24 cellular contexts compared by ENCODE assay signal in genomic region chr11:64947202-64947814, GRCh38. TPM values are rescaled to one million over a fixed set of nuclear protein-coding genes. Genes with fewer than 3 reads are reported as not detected.
DNase-seq lines count a peak whose midpoint lies in the region; ATAC-seq, FAIRE-seq and TF ChIP-seq lines count a peak whose summit lies in the region.
"Had no signal": no experiment of that assay in that cellular context is flagged by ENCODE, and none has a peak within 500 bp of the region (broad histone marks: within the 10 kb centered on the region; RNA-seq: fewer than 3 reads in every experiment).

No MANE protein-coding gene starts in this region.

- H3K27ac Mint-ChIP-seq in H9: no peak overlapping the region
- H3K27ac Mint-ChIP-seq: activated naive CD4-positive, alpha-beta T cell treated with anti-CD3 and anti-CD28 coated beads, Interleukin-2, amount 10 ng/mL, durations not matched to agents 7 days and 5 days; dendritic cell treated with granulocyte-macrophage colony-stimulating factor and Interleukin-4, amounts not matched to agents 40 ng/mL and 50 ng/mL, for 4 days; mesothelial cell of epicardium; stimulated activated naive B cell treated with anti-CD40 and anti-IgM and Interleukin-4, amounts not matched to agents 10 μg/mL and 1 μg/mL and 100 μg/mL, for 72 hours had no signal

- no peaks in the 10 kb centered on the region for H3K36me3 ChIP-seq in vagina
- H3K36me3 ChIP-seq: transverse colon had no signal

- H3K23ac ChIP-seq in H9 (ENCODE audit: insufficient read length, low read depth, low read length): no peak overlapping the region

- no peaks in the 10 kb centered on the region for H4K20me1 ChIP-seq in H9 (ENCODE audit: control insufficient read depth, insufficient read depth, insufficient read length)

- H4K5ac ChIP-seq in H9 (ENCODE audit: insufficient read length, low read depth, low read length): no peak overlapping the region

- no peaks in the 10 kb centered on the region for H3K4me1 Mint-ChIP-seq in H9
- H3K4me1 Mint-ChIP-seq: activated naive CD4-positive, alpha-beta T cell treated with anti-CD3 and anti-CD28 coated beads, Interleukin-2, amount 10 ng/mL, durations not matched to agents 7 days and 5 days; mesothelial cell of epicardium; stimulated activated naive B cell treated with anti-CD40 and anti-IgM and Interleukin-4, amounts not matched to agents 10 μg/mL and 1 μg/mL and 100 μg/mL, for 72 hours had no signal

- H3K9ac ChIP-seq in H9 (ENCODE audit: extremely low read depth, insufficient read length, low read length): no peak overlapping the region

- FAIRE-seq in A549 (lab: Jason Lieb, UNC): no peak
- FAIRE-seq: astrocyte, GM12892, kidney had no signal

- POLR2A ChIA-PET in A549 (lab: Yijun Ruan, JAX): no interaction called here

- H3K18ac ChIP-seq in H9 (ENCODE audit: insufficient read length, low read depth, low read length): no peak overlapping the region

- no peak overlapping the region for H2BK5ac ChIP-seq in H9 (ENCODE audit: insufficient read length, low read length)

- H3K4me2 ChIP-seq in A549 (no peak overlapping the region), H9 (ENCODE audit: insufficient read depth, insufficient read length, low read length) (no peak overlapping the region)

- no peaks in the 10 kb centered on the region for H3K79me1 ChIP-seq in H9 (ENCODE audit: insufficient read depth, low read depth, low read length, poor library complexity, severe bottlenecking)

- H3K4me1 ChIP-seq in A549 (no peaks in the 10 kb centered on the region), H9 (ENCODE audit: insufficient read depth, low read length) (no peaks in the 10 kb centered on the region), vagina (no peaks in the 10 kb centered on the region)
- H3K4me1 ChIP-seq: transverse colon had no signal

- H3K23me2 ChIP-seq in H9 (ENCODE audit: insufficient read length, low read depth, low read length, poor library complexity, severe bottlenecking): no peaks in the 10 kb centered on the region

- TF ChIP-seq CTCF in A549 (IDR thresholded peaks at IDR 0.05) (no peak), H9 (conservative IDR thresholded peaks at IDR 0.05) (no peak), cardiac fibroblast (IDR thresholded peaks at IDR 0.05; ENCODE audit: low read depth, low read length) (peak; percentile 10), vagina (IDR thresholded peaks at IDR 0.05) (no peak)

- H2BK12ac ChIP-seq in H9 (ENCODE audit: insufficient read length, low read depth, low read length): no peak overlapping the region

- H3K9me3 ChIP-seq in A549 (no peaks in the 10 kb centered on the region), H9 (ENCODE audit: control insufficient read depth, low read depth, low read length) (no peaks in the 10 kb centered on the region), vagina (no peaks in the 10 kb centered on the region)
- H3K9me3 ChIP-seq: transverse colon had no signal

- no peak for TF ChIP-seq RAD21 in A549 (conservative IDR thresholded peaks at IDR 0.05 in 1 of 2, IDR thresholded peaks at IDR 0.05 in 1 of 2)

- intact Hi-C loops in vagina (cut with DNase I): no loop called here

- no peak overlapping the region for H2AK5ac ChIP-seq in H9 (ENCODE audit: insufficient read length, low read length)

- TF ChIP-seq POLR2A in A549 (IDR thresholded peaks at IDR 0.05; ENCODE audit: low read length) (no peak), vagina (IDR thresholded peaks at IDR 0.05) (no peak)

- no peaks in the 10 kb centered on the region for H3K79me2 ChIP-seq in H9 (ENCODE audit: insufficient read depth, low read length)

- H4K8ac ChIP-seq in H9 (replicated peaks; ENCODE audit: insufficient read length, low read depth, low read length): no peak overlapping the region

- peak overlapping the region; percentile 17 for H2AFZ ChIP-seq in H9 (ENCODE audit: low read length)

- H3K27ac ChIP-seq in A549 (no peak overlapping the region), H9 (ENCODE audit: insufficient read length, low read depth, low read length) (no peak overlapping the region), vagina (no peak overlapping the region)
- H3K27ac ChIP-seq: transverse colon had no signal

- peak in 1 of 2 experiments; percentile 27 for DNase-seq in A549 (ENCODE audit: low read depth in 1 of 2, low spot score in 1 of 2)
- DNase-seq in H9: no peak
- DNase-seq in cardiac fibroblast (ENCODE audit: low read depth in 2 of 2): peak; percentile 29 to 44
- DNase-seq in iris pigment epithelial cell (ENCODE audit: low read depth): peak; percentile 15
- DNase-seq in KG1 (lab: John Stamatoyannopoulos, UW): no peak
- DNase-seq in DMS53 (lab: John Stamatoyannopoulos, UW): no peak
- DNase-seq in vagina (ENCODE audit: extremely low spot score in 2 of 2): no peak
- no peak for DNase-seq in NCI-H128 (lab: John Stamatoyannopoulos, UW; ENCODE audit: unreplicated experiment)
- DNase-seq: activated CD4-positive, alpha-beta T cell treated with anti-CD3 and anti-CD28 coated beads, Interleukin-2, amount 50 U/mL, for 1 hour; activated naive CD4-positive, alpha-beta T cell treated with anti-CD3 and anti-CD28 coated beads, Interleukin-2, amount 10 ng/mL, durations not matched to agents 7 days and 5 days; activated T-cell treated with anti-CD3 and anti-CD28 coated beads, Interleukin-2, amount 50 U/mL, for 1 hour; COR-L47; GDM1; kidney; NCI-H2107; NCI-H69; stimulated activated CD4-positive, alpha-beta T cell treated with anti-CD3 and anti-CD28 coated beads, Interleukin-15, amount 100 ng/mL, for 24 hours; stimulated activated naive B cell treated with anti-CD40 and anti-IgM and Interleukin-4, amounts not matched to agents 10 μg/mL and 1 μg/mL and 100 μg/mL, for 72 hours; transverse colon had no signal

- WGBS in A549 (ENCODE audit: missing lambda C conversion rate): 60% methylated on average over 5 of the region's 5 CpGs
- WGBS in H9 (ENCODE audit: extremely low coverage, insufficient read length, low lambda C conversion rate): no CpG with 5 or more reads among the region's 5 CpGs

- H3K27me3 ChIP-seq in H9 (ENCODE audit: insufficient read depth, low read length) (no peaks in the 10 kb centered on the region), vagina (no peaks in the 10 kb centered on the region)
- H3K27me3 ChIP-seq: transverse colon had no signal

- H2BK15ac ChIP-seq in H9 (ENCODE audit: low read depth, low read length): no peak overlapping the region

- CTCF ChIA-PET in A549 (lab: Yijun Ruan, JAX): interaction anchor here (1.4 to 3.7 kb wide), 4 partner anchors 8 to 66 kb away, joined by 3 to 15 read pairs (median 6); partner anchors contain the start of gene ARL2

- no peak overlapping the region for H4K91ac ChIP-seq in H9 (ENCODE audit: insufficient read length, low read depth, low read length)

- H3K4me3 ChIP-seq in A549 (no peak overlapping the region), cardiac fibroblast (replicated peaks in 1 of 2; ENCODE audit: low read depth in 2 of 2, low read length in 2 of 2) (no peak overlapping the region), vagina (no peak overlapping the region)
- H3K4me3 ChIP-seq: transverse colon had no signal

- H2BK20ac ChIP-seq in H9 (ENCODE audit: low read depth, low read length, poor library complexity, severe bottlenecking): no peak overlapping the region

- H3K4me3 Mint-ChIP-seq in H9: no peak overlapping the region
- H3K4me3 Mint-ChIP-seq: activated naive CD4-positive, alpha-beta T cell treated with anti-CD3 and anti-CD28 coated beads, Interleukin-2, amount 10 ng/mL, durations not matched to agents 7 days and 5 days; dendritic cell treated with granulocyte-macrophage colony-stimulating factor and Interleukin-4, amounts not matched to agents 40 ng/mL and 50 ng/mL, for 4 days; mesothelial cell of epicardium; stimulated activated naive B cell treated with anti-CD40 and anti-IgM and Interleukin-4, amounts not matched to agents 10 μg/mL and 1 μg/mL and 100 μg/mL, for 72 hours had no signal

- no peaks in the 10 kb centered on the region for H3K36me3 Mint-ChIP-seq in H9 (ENCODE audit: insufficient read depth in 1 of 3, low read depth in 3 of 3)
- H3K36me3 Mint-ChIP-seq: activated naive CD4-positive, alpha-beta T cell treated with anti-CD3 and anti-CD28 coated beads, Interleukin-2, amount 10 ng/mL, durations not matched to agents 7 days and 5 days; mesothelial cell of epicardium; stimulated activated naive B cell treated with anti-CD40 and anti-IgM and Interleukin-4, amounts not matched to agents 10 μg/mL and 1 μg/mL and 100 μg/mL, for 72 hours had no signal

- H2BK120ac ChIP-seq in H9 (ENCODE audit: low read depth, low read length, poor library complexity, severe bottlenecking): no peak overlapping the region

- no peaks in the 10 kb centered on the region for H3K9me3 Mint-ChIP-seq in H9
- H3K9me3 Mint-ChIP-seq: activated naive CD4-positive, alpha-beta T cell treated with anti-CD3 and anti-CD28 coated beads, Interleukin-2, amount 10 ng/mL, durations not matched to agents 7 days and 5 days; dendritic cell treated with granulocyte-macrophage colony-stimulating factor and Interleukin-4, amounts not matched to agents 40 ng/mL and 50 ng/mL, for 4 days; mesothelial cell of epicardium; stimulated activated naive B cell treated with anti-CD40 and anti-IgM and Interleukin-4, amounts not matched to agents 10 μg/mL and 1 μg/mL and 100 μg/mL, for 72 hours had no signal

- no peak overlapping the region for H3K14ac ChIP-seq in H9 (ENCODE audit: insufficient read depth, low read length)

- peak; percentile 56 to 78; a peak in 5 of 6 replicates for ATAC-seq in A549
- ATAC-seq: stimulated activated naive B cell treated with anti-CD40 and anti-IgM and Interleukin-4, amounts not matched to agents 10 μg/mL and 1 μg/mL and 100 μg/mL, for 72 hours had no signal

- no peak overlapping the region for H3K56ac ChIP-seq in H9 (ENCODE audit: insufficient read length, low read depth, low read length)

- no peak overlapping the region for H3T11ph ChIP-seq in H9 (ENCODE audit: low read length)

- H3K4ac ChIP-seq in H9 (ENCODE audit: low read depth, low read length): no peak overlapping the region

- TF ChIP-seq EP300 in A549 (IDR thresholded peaks at IDR 0.05): no peak

- peaks cover 19% of the 10 kb centered on the region for H3K27me3 Mint-ChIP-seq in H9 (ENCODE audit: low read depth)

RNA-seq across cellular contexts. Expression of gene GPHA2, which starts 11.6 kb away (rescaled TPM):
- not detected in 2 replicates for polyA plus RNA-seq in A549 (2011; rRNA removed)
- not detected in 2 replicates for polyA plus RNA-seq in A549 (2012; cell fraction: cytosol; rRNA removed)
- 0.32 TPM in 1 of 2 replicates, not detected in the other for polyA plus RNA-seq in A549 (2012; cell fraction: nucleus; rRNA removed)
- not detected in 3 replicates for polyA plus RNA-seq in A549 (2017; fragmentation: RNase III; extraction: RNeasy Plus Mini Kit Qiagen cat#74134 plus additional on column Dnase treatment)
- not detected in 2 replicates for polyA minus RNA-seq in A549 (2011; rRNA and poly(A)+ RNA removed)
- total RNA-seq in H9 (2021): 1.3 and 2.1 TPM in 2 replicates
- not detected for total RNA-seq in vagina
- total RNA-seq: astrocyte, kidney, mesothelial cell of epicardium had no signal
- polyA plus RNA-seq: esophagus had no signal

RNA-seq across cellular contexts. Expression of gene PPP2R5B, which starts 22.8 kb away (rescaled TPM):
- polyA plus RNA-seq in A549 (2011; rRNA removed) (6.9 and 11.1 TPM in 2 replicates), A549 (2017; fragmentation: RNase III; extraction: RNeasy Plus Mini Kit Qiagen cat#74134 plus additional on column Dnase treatment) (3.9 to 6.1 TPM (median 5.7 TPM) in 3 replicates)
- 5.5 and 6.4 TPM in 2 replicates for polyA plus RNA-seq in A549 (2012; cell fraction: cytosol; rRNA removed)
- polyA plus RNA-seq in A549 (2012; cell fraction: nucleus; rRNA removed): 12.3 TPM in 2 replicates
- polyA minus RNA-seq in A549 (2011; rRNA and poly(A)+ RNA removed): 5.3 and 7.6 TPM in 2 replicates
- total RNA-seq in H9 (2021) (5.0 and 6.3 TPM in 2 replicates), vagina (16.9 TPM)

RNA-seq across cellular contexts. Expression of gene MAJIN, which starts 24.6 kb away (rescaled TPM):
- polyA plus RNA-seq in A549 (2011; rRNA removed): 0.12 and 0.24 TPM in 2 replicates
- 0.04 TPM in 1 of 2 replicates, not detected in the other for polyA plus RNA-seq in A549 (2012; cell fraction: cytosol; rRNA removed)
- polyA plus RNA-seq in A549 (2012; cell fraction: nucleus; rRNA removed): 0.12 TPM in 1 of 2 replicates, not detected in the other
- not detected in 3 replicates for polyA plus RNA-seq in A549 (2017; fragmentation: RNase III; extraction: RNeasy Plus Mini Kit Qiagen cat#74134 plus additional on column Dnase treatment)
- polyA minus RNA-seq in A549 (2011; rRNA and poly(A)+ RNA removed): not detected in 2 replicates
- total RNA-seq in H9 (2021): not detected in 2 replicates
- total RNA-seq in vagina: not detected
- total RNA-seq: astrocyte, kidney, mesothelial cell of epicardium, transverse colon had no signal
- polyA plus RNA-seq: esophagus had no signal

RNA-seq across cellular contexts. Expression of gene ATG2A, which starts 30.3 kb away (rescaled TPM):
- polyA plus RNA-seq in A549 (2011; rRNA removed) (3.1 and 4.0 TPM in 2 replicates), A549 (2017; fragmentation: RNase III; extraction: RNeasy Plus Mini Kit Qiagen cat#74134 plus additional on column Dnase treatment) (10.7 to 13.4 TPM (median 12.8 TPM) in 3 replicates)
- polyA plus RNA-seq in A549 (2012; cell fraction: cytosol; rRNA removed): 9.1 and 14.1 TPM in 2 replicates
- polyA plus RNA-seq in A549 (2012; cell fraction: nucleus; rRNA removed): 34.5 and 48.9 TPM in 2 replicates
- 8.2 TPM in 2 replicates for polyA minus RNA-seq in A549 (2011; rRNA and poly(A)+ RNA removed)
- total RNA-seq in H9 (2021) (21.3 and 22.1 TPM in 2 replicates), vagina (27.0 TPM)

RNA-seq across cellular contexts. Expression of gene BATF2, which starts 49.5 kb away (rescaled TPM):
- polyA plus RNA-seq in A549 (2011; rRNA removed): 0.67 and 0.79 TPM in 2 replicates
- 0.45 and 0.60 TPM in 2 replicates for polyA plus RNA-seq in A549 (2012; cell fraction: cytosol; rRNA removed)
- 0.55 and 0.83 TPM in 2 replicates for polyA plus RNA-seq in A549 (2012; cell fraction: nucleus; rRNA removed)
- 0.21 to 0.35 TPM (median 0.29 TPM) in 3 replicates for polyA plus RNA-seq in A549 (2017; fragmentation: RNase III; extraction: RNeasy Plus Mini Kit Qiagen cat#74134 plus additional on column Dnase treatment)
- 0.68 and 0.91 TPM in 2 replicates for polyA minus RNA-seq in A549 (2011; rRNA and poly(A)+ RNA removed)
- total RNA-seq in H9 (2021): 0.72 and 1.0 TPM in 2 replicates
- not detected for total RNA-seq in vagina

Comparison
In these comparisons a context has a peak if more than half of its experiments do, and no peak if none do; other contexts are left out.
1. DNase-seq: peak in cardiac fibroblast (2 of 2) and iris pigment epithelial cell (single experiment); none in H9 (single experiment), KG1 (single experiment), DMS53 (single experiment), vagina (0 of 2) and NCI-H128 (single experiment).